29 cellular contexts compared by ENCODE assay signal in the genomic region with DNA sequence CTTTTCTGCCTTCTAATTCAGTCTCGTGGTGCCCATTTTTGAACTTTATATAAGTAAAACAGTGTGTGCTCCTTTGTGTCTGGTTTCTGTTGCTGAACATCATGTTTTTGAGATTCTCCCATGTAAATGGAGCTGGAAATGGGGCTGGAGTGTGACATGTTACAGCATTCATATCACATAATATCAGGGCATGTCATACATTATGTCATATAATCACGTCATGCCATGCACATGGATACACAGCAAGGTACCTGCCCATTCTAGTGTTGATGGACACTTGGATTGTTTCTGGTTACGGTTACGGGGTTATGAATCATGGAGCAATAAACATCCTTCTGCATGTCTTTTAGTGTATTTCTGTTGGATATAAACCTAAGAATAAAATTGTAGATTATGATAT.
A peak's percentile ranks its signal among the peaks of the same experiment; 100 is the strongest.
DNase-seq lines count a peak whose midpoint lies in the region; ATAC-seq, FAIRE-seq and TF ChIP-seq lines count a peak whose summit lies in the region.
"Had no signal": no experiment of that assay in that cellular context is flagged by ENCODE, and none has a peak within 500 bp of the region (broad histone marks: within the 10 kb centered on the region; RNA-seq: fewer than 3 reads in every experiment).

No MANE protein-coding gene starts in this region.

- no peaks in the 10 kb centered on the region for H3K4me1 ChIP-seq in HepG2 (ENCODE audit: insufficient read depth, low read length)
- H3K4me1 ChIP-seq in right lobe of liver = no peaks in the 10 kb centered on the region
- H3K4me1 ChIP-seq: A549; BE2C; BLaER1; BLaER1 treated with 17β-estradiol and CSF1 and Interleukin-3, amounts not matched to agents 10 nM and 100 nM; Caco-2 had no signal

- TF ChIP-seq CTCF in HepG2 (CRISPR knock-in tag; IDR thresholded peaks at IDR 0.05) (no peak), right lobe of liver (IDR thresholded peaks at IDR 0.05) (no peak)

- H3K27me3 ChIP-seq in HepG2 (ENCODE audit: control insufficient read depth in 1 of 2, insufficient read depth in 2 of 2, low read length in 2 of 2) = no peaks in the 10 kb centered on the region
- no peaks in the 10 kb centered on the region for H3K27me3 ChIP-seq in right lobe of liver
- H3K27me3 ChIP-seq: BE2C; BLaER1; BLaER1 treated with 17β-estradiol and CSF1 and Interleukin-3, amounts not matched to agents 10 nM and 100 nM had no signal

- intact Hi-C loops in HepG2 (cut with micrococcal nuclease; ENCODE audit: unreplicated experiment) (no loop called here), right lobe of liver (cut with DNase I) (no loop called here)

- H3K9ac ChIP-seq in HepG2 (ENCODE audit: insufficient read depth, low read depth, low read length) = no peak overlapping the region
- H3K9ac ChIP-seq: BLaER1; BLaER1 treated with 17β-estradiol and CSF1 and Interleukin-3, amounts not matched to agents 10 nM and 100 nM had no signal

- POLR2A ChIA-PET in HepG2 (lab: Yijun Ruan, JAX) = no interaction called here

- H3K4me2 ChIP-seq in HepG2 (ENCODE audit: low read depth, low read length) = no peak overlapping the region
- H3K4me2 ChIP-seq: A549; BLaER1; BLaER1 treated with 17β-estradiol and CSF1 and Interleukin-3, amounts not matched to agents 10 nM and 100 nM had no signal

- BruUV-seq in HepG2 (replicated peaks; lab: Mats Ljungman, UMichigan) = no TSS peak

- no peaks in the 10 kb centered on the region for H3K79me2 ChIP-seq in HepG2 (ENCODE audit: insufficient read depth, low read length)

- no peak overlapping the region for H3K27ac ChIP-seq in HepG2 (ENCODE audit: extremely low read length, insufficient read depth, low read length)
- H3K27ac ChIP-seq in right lobe of liver = no peak overlapping the region
- H3K27ac ChIP-seq: 22Rv1; A549; BLaER1; BLaER1 treated with 17β-estradiol and CSF1 and Interleukin-3, amounts not matched to agents 10 nM and 100 nM; C4-2B had no signal

- no peaks in the 10 kb centered on the region for H4K20me1 ChIP-seq in HepG2 (ENCODE audit: insufficient read depth, low read length)
- H4K20me1 ChIP-seq: BLaER1; BLaER1 treated with 17β-estradiol and CSF1 and Interleukin-3, amounts not matched to agents 10 nM and 100 nM had no signal

- DNase-seq in HepG2 (ENCODE audit: low spot score) (no peak), right lobe of liver (no peak)
- DNase-seq: 8988T; ACHN; AML-193; BE2C; C1 segment of cervical spinal cord; Caco-2; Calu3; CD4-positive, alpha-beta memory T cell; CD4-positive, alpha-beta T cell; CD4-positive, CD25-positive, alpha-beta regulatory T cell; CD8-positive, alpha-beta memory T cell; CD8-positive, alpha-beta T cell; COR-L47; DMS 273 treated with DMSO at 0.1 percent for 48 hours; DMS153; DMS53; DMS79; DMS79 treated with DMSO at 0.1 percent for 48 hours; DND-41; EL had no signal

- WGBS in HepG2 (ENCODE audit: low lambda C conversion rate) = 43% methylated on average over 4 of the region's 4 CpGs
- 62% methylated on average over 4 of the region's 4 CpGs for WGBS in right lobe of liver (ENCODE audit: insufficient coverage, low coverage, low lambda C conversion rate, missing lambda C conversion rate)

- TF ChIP-seq RAD21 in HepG2 (CRISPR knock-in tag; IDR thresholded peaks at IDR 0.05) = no peak

- H2AFZ ChIP-seq in HepG2 (ENCODE audit: low read length) = no peak overlapping the region

- H3K36me3 ChIP-seq in HepG2 (replicated peaks in 1 of 2; ENCODE audit: control insufficient read depth in 1 of 2, insufficient read depth in 2 of 2, low read length in 2 of 2) (no peaks in the 10 kb centered on the region), right lobe of liver (no peaks in the 10 kb centered on the region)
- H3K36me3 ChIP-seq: BE2C; BLaER1; BLaER1 treated with 17β-estradiol and CSF1 and Interleukin-3, amounts not matched to agents 10 nM and 100 nM had no signal

- no peak overlapping the region for H3K4me3 ChIP-seq in HepG2 (replicated peaks in 1 of 3; ENCODE audit: insufficient read depth in 1 of 3, low read depth in 2 of 3, low read length in 3 of 3)
- no peak overlapping the region for H3K4me3 ChIP-seq in right lobe of liver
- H3K4me3 ChIP-seq: A549; BLaER1; BLaER1 treated with 17β-estradiol and CSF1 and Interleukin-3, amounts not matched to agents 10 nM and 100 nM had no signal

- H3K9me3 ChIP-seq in HepG2 (ENCODE audit: low read length) = 0 out of 2 replicates have a peak, but pooled peaks cover 7% of the 10 kb centered on the region
- no peaks in the 10 kb centered on the region for H3K9me3 ChIP-seq in right lobe of liver
- H3K9me3 ChIP-seq: A549, BE2C, Caco-2 had no signal

- in situ Hi-C loops in HepG2 (cut with HindIII; ENCODE audit: extremely low pct_ligation_motif_present, low pct_unique_long_range_greater_than_20kb) = no loop called here

- TF ChIP-seq EP300 in HepG2 (IDR thresholded peaks at IDR 0.05; ENCODE audit: low read depth in 2 of 2, low read length in 2 of 2) (no peak), HepG2 (CRISPR knock-in tag; IDR thresholded peaks at IDR 0.05; ENCODE audit: borderline replicate concordance) (no peak)

- TF ChIP-seq POLR2A in HepG2 (IDR thresholded peaks at IDR 0.05; ENCODE audit: insufficient read depth in 1 of 2, low read depth in 2 of 2, low read length in 2 of 2) (no peak), right lobe of liver (IDR thresholded peaks at IDR 0.05) (no peak)

- FAIRE-seq in HepG2 (lab: Jason Lieb, UNC) = no peak
- FAIRE-seq: A204.1, A549, D721Med had no signal

- CTCF ChIA-PET in HepG2 (lab: Yijun Ruan, JAX; ENCODE audit: low intra/inter-chr PET ratio, low total read pairs) = no interaction called here

- ATAC-seq in HepG2 (no peak), right lobe of liver (no peak)
- ATAC-seq: A549; CD8-positive, alpha-beta T cell had no signal

TF ChIP-seq in HepG2, 621 proteins besides CTCF, POLR2A, EP300 and RAD21:
- TF ChIP-seq, protein P1, sequence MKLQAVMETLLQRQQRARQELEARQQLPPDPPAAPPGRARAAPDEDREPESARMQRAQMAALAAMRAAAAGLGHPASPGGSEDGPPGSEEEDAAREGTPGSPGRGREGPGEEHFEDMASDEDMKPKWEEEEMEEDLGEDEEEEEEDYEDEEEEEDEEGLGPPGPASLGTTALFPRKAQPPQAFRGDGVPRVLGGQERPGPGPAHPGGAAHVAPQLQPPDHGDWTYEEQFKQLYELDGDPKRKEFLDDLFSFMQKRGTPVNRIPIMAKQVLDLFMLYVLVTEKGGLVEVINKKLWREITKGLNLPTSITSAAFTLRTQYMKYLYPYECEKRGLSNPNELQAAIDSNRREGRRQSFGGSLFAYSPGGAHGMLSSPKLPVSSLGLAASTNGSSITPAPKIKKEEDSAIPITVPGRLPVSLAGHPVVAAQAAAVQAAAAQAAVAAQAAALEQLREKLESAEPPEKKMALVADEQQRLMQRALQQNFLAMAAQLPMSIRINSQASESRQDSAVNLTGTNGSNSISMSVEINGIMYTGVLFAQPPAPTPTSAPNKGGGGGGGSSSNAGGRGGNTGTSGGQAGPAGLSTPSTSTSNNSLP (IDR thresholded peaks at IDR 0.05; ENCODE audit: low read depth, low read length) = no peak
- TF ChIP-seq HDAC1 (CRISPR knock-in tag; IDR thresholded peaks at IDR 0.05) = no peak
- peak; percentile 60; the same call in 1 of the 2 replicates for TF ChIP-seq ATF7 (IDR thresholded peaks at IDR 0.05)
- no peak for TF ChIP-seq ATF7 (CRISPR knock-in tag; IDR thresholded peaks at IDR 0.05)
- TF ChIP-seq ZIK1 (CRISPR knock-in tag; IDR thresholded peaks at IDR 0.05; ENCODE audit: borderline replicate concordance, low read depth) = no peak
- no peak for TF ChIP-seq ZNF136 (CRISPR knock-in tag; IDR thresholded peaks at IDR 0.05; ENCODE audit: low read depth)
- TF ChIP-seq GLI4 (CRISPR knock-in tag; IDR thresholded peaks at IDR 0.05; ENCODE audit: borderline replicate concordance) = no peak
- TF ChIP-seq CREB1 (IDR thresholded peaks at IDR 0.05) = peak; percentile 66
- TF ChIP-seq CREB1 (CRISPR knock-in tag; IDR thresholded peaks at IDR 0.05) = no peak
- TF ChIP-seq BCL3 (CRISPR knock-in tag; IDR thresholded peaks at IDR 0.05) = no peak
